ENCODE assay signal across 34 cellular contexts in the genomic region with DNA sequence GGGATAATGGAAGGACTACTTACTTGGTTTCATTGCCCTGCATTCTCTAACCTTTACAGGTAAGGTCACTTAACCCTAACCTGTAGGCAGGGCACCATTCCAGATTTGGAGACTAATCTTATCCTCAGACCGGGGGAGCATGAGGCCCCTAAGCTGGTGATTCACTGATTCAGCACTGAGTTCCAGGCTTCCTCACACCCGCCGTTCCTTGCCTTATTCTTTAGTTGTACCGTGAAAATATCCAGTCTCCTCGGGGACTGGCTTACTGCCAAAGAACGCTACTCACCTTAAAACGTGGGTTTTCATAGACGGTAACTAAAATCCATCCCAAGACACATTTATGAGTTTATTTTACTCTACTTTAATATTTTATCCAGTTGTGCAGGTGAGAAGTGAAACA. TPM values are rescaled to one million over a fixed set of nuclear protein-coding genes. Genes with fewer than 3 reads are reported as not detected.
"Had no signal": no experiment of that assay in that cellular context is flagged by ENCODE, and none has a peak within 500 bp of the region (broad histone marks: within the 10 kb centered on the region; RNA-seq: fewer than 3 reads in every experiment).

No MANE protein-coding gene starts in this region.

- H3K4me3 ChIP-seq: body of pancreas, cardiac muscle cell, colonic mucosa, heart left ventricle, psoas muscle, thoracic aorta, vagina had no signal

- H3K27me3 ChIP-seq: body of pancreas, cardiac muscle cell, colonic mucosa, heart left ventricle, vagina had no signal

- H3K27ac ChIP-seq: body of pancreas, cardiac muscle cell, colonic mucosa, heart left ventricle, parathyroid adenoma, psoas muscle, thoracic aorta, vagina, VCaP had no signal

- H3K4me1 ChIP-seq: body of pancreas, colonic mucosa, heart left ventricle, parathyroid adenoma, psoas muscle, vagina had no signal

- H3K27ac Mint-ChIP-seq: activated CD4-positive, alpha-beta memory T cell treated with anti-CD3 and anti-CD28 coated beads for 36 hours; activated naive CD4-positive, alpha-beta T cell treated with anti-CD3 and anti-CD28 coated beads, Interleukin-2, amount 10 ng/mL, durations not matched to agents 7 days and 5 days; activated naive CD8-positive, alpha-beta T cell treated with anti-CD3 and anti-CD28 coated beads, Interleukin-2, amount 10 ng/mL, durations not matched to agents 7 days and 5 days; activated T-helper 1 cell treated with anti-CD3 and anti-CD28 coated beads, Interleukin-12 subunit alpha, Interleukin-12 subunit beta, Interleukin-2, Interleukin-4 antibody, amounts not matched to agents 30 ng/mL and 10 ng/mL and 1 ng/mL, durations not matched to agents 14 hours and 24 hours and 36 hours; immature natural killer cell; mesothelial cell of epicardium; naive B cell; T-helper 1 cell treated with Interleukin-12 subunit alpha and Interleukin-12 subunit beta and Interleukin-4 antibody, amounts not matched to agents 30 μg/mL and 1 μg/mL, for 36 hours; type B pancreatic cell had no signal

- H3K4me1 Mint-ChIP-seq: activated naive CD4-positive, alpha-beta T cell treated with anti-CD3 and anti-CD28 coated beads, Interleukin-2, amount 10 ng/mL, durations not matched to agents 7 days and 5 days; activated naive CD8-positive, alpha-beta T cell treated with anti-CD3 and anti-CD28 coated beads, Interleukin-2, amount 10 ng/mL, durations not matched to agents 7 days and 5 days; immature natural killer cell; naive B cell had no signal

- H3K27me3 Mint-ChIP-seq: activated CD4-positive, alpha-beta memory T cell treated with anti-CD3 and anti-CD28 coated beads for 36 hours; activated naive CD4-positive, alpha-beta T cell treated with anti-CD3 and anti-CD28 coated beads, Interleukin-2, amount 10 ng/mL, durations not matched to agents 7 days and 5 days; activated naive CD8-positive, alpha-beta T cell treated with anti-CD3 and anti-CD28 coated beads, Interleukin-2, amount 10 ng/mL, durations not matched to agents 7 days and 5 days; naive B cell; type B pancreatic cell had no signal

- H2AFZ ChIP-seq: parathyroid adenoma had no signal

- H3K4me3 Mint-ChIP-seq: activated CD4-positive, alpha-beta memory T cell treated with anti-CD3 and anti-CD28 coated beads for 36 hours; activated naive CD4-positive, alpha-beta T cell treated with anti-CD3 and anti-CD28 coated beads, Interleukin-2, amount 10 ng/mL, durations not matched to agents 7 days and 5 days; activated naive CD8-positive, alpha-beta T cell treated with anti-CD3 and anti-CD28 coated beads, Interleukin-2, amount 10 ng/mL, durations not matched to agents 7 days and 5 days; activated T-helper 1 cell treated with anti-CD3 and anti-CD28 coated beads, Interleukin-12 subunit alpha, Interleukin-12 subunit beta, Interleukin-2, Interleukin-4 antibody, amounts not matched to agents 30 ng/mL and 10 ng/mL and 1 ng/mL, durations not matched to agents 14 hours and 24 hours and 36 hours; immature natural killer cell; mesothelial cell of epicardium; naive B cell; T-helper 1 cell treated with Interleukin-12 subunit alpha and Interleukin-12 subunit beta and Interleukin-4 antibody, amounts not matched to agents 30 μg/mL and 1 μg/mL, for 36 hours; type B pancreatic cell had no signal

- H3K36me3 ChIP-seq: cardiac muscle cell, colonic mucosa, heart left ventricle, thoracic aorta, vagina had no signal

- H3K36me3 Mint-ChIP-seq: activated CD4-positive, alpha-beta memory T cell treated with anti-CD3 and anti-CD28 coated beads for 36 hours; activated naive CD4-positive, alpha-beta T cell treated with anti-CD3 and anti-CD28 coated beads, Interleukin-2, amount 10 ng/mL, durations not matched to agents 7 days and 5 days; activated naive CD8-positive, alpha-beta T cell treated with anti-CD3 and anti-CD28 coated beads, Interleukin-2, amount 10 ng/mL, durations not matched to agents 7 days and 5 days; immature natural killer cell; mesothelial cell of epicardium; naive B cell; type B pancreatic cell had no signal

- ATAC-seq: body of pancreas; heart left ventricle; left colon; psoas muscle; stimulated activated naive CD8-positive, alpha-beta T cell treated with anti-CD3 and anti-CD28 coated beads, Interleukin-15, Interleukin-2, amounts not matched to agents 100 U/mL and 50 U/mL, for 24 hours had no signal

- H3K9me3 Mint-ChIP-seq: activated CD4-positive, alpha-beta memory T cell treated with anti-CD3 and anti-CD28 coated beads for 36 hours; activated naive CD4-positive, alpha-beta T cell treated with anti-CD3 and anti-CD28 coated beads, Interleukin-2, amount 10 ng/mL, durations not matched to agents 7 days and 5 days; activated naive CD8-positive, alpha-beta T cell treated with anti-CD3 and anti-CD28 coated beads, Interleukin-2, amount 10 ng/mL, durations not matched to agents 7 days and 5 days; activated T-helper 1 cell treated with anti-CD3 and anti-CD28 coated beads, Interleukin-12 subunit alpha, Interleukin-12 subunit beta, Interleukin-2, Interleukin-4 antibody, amounts not matched to agents 30 ng/mL and 10 ng/mL and 1 ng/mL, durations not matched to agents 14 hours and 24 hours and 36 hours; mesothelial cell of epicardium; naive B cell; T-helper 1 cell treated with Interleukin-12 subunit alpha and Interleukin-12 subunit beta and Interleukin-4 antibody, amounts not matched to agents 30 μg/mL and 1 μg/mL, for 36 hours; type B pancreatic cell had no signal

- H3K79me2 ChIP-seq: parathyroid adenoma had no signal

- DNase-seq: activated CD4-positive, alpha-beta memory T cell treated with anti-CD3 and anti-CD28 coated beads for 36 hours; activated CD4-positive, alpha-beta T cell treated with anti-CD3 and anti-CD28 coated beads for 48 hours; activated CD8-positive, alpha-beta memory T cell treated with anti-CD3 and anti-CD28 coated beads, Interleukin-2, amount 50 U/mL, for 4 hours; activated effector memory CD4-positive, alpha-beta T cell treated with anti-CD3 and anti-CD28 coated beads, Interleukin-2, amount 50 U/mL, for 16 hours; activated naive CD4-positive, alpha-beta T cell treated with anti-CD3 and anti-CD28 coated beads, Interleukin-2, amount 10 ng/mL, durations not matched to agents 7 days and 5 days; activated naive CD8-positive, alpha-beta T cell treated with anti-CD3 and anti-CD28 coated beads, Interleukin-2, amount 10 ng/mL, durations not matched to agents 7 days and 5 days; activated T-cell treated with anti-CD3 and anti-CD28 coated beads, Interleukin-2, amount 50 U/mL, for 1 hour; amniotic stem cell; body of pancreas; cerebellar nuclear complex; colonic mucosa; effector CD8-positive, alpha-beta T cell; foreskin fibroblast; heart left ventricle; hypothalamus; immature natural killer cell; kidney; left colon; naive B cell; nucleus accumbens; psoas muscle; stimulated activated CD4-positive, alpha-beta T cell treated with anti-CD3 and anti-CD28 coated beads, Interleukin-2, amount 100 ng/mL, for 48 hours; stimulated activated naive CD8-positive, alpha-beta T cell treated with anti-CD3 and anti-CD28 coated beads, Interleukin-15, Interleukin-2, amounts not matched to agents 100 U/mL and 50 U/mL, for 24 hours; T-helper 9 cell had no signal

RNA-seq across cellular contexts. Expression of gene COL24A1, which starts 44.3 kb away (rescaled TPM):
- total RNA-seq: activated CD4-positive, alpha-beta memory T cell treated with anti-CD3 and anti-CD28 coated beads for 36 hours; activated CD8-positive, alpha-beta memory T cell treated with anti-CD3 and anti-CD28 coated beads for 36 hours; activated naive CD8-positive, alpha-beta T cell treated with anti-CD3 and anti-CD28 coated beads, Interleukin-2, amount 10 ng/mL, durations not matched to agents 7 days and 5 days; activated T-helper 1 cell treated with anti-CD3 and anti-CD28 coated beads, Interleukin-12 subunit alpha, Interleukin-12 subunit beta, Interleukin-2, Interleukin-4 antibody, amounts not matched to agents 30 ng/mL and 10 ng/mL and 1 ng/mL, durations not matched to agents 14 hours and 24 hours and 36 hours had no signal
